8 cellular contexts compared by ENCODE assay signal in genomic region chr22:20321552-20322211, GRCh38. TPM values are rescaled to one million over a fixed set of nuclear protein-coding genes. Genes with fewer than 3 reads are reported as not detected.
A peak's percentile ranks its signal among the peaks of the same experiment; 100 is the strongest.
DNase-seq lines count a peak whose midpoint lies in the region; ATAC-seq, FAIRE-seq and TF ChIP-seq lines count a peak whose summit lies in the region.
"Not testable (repeated sequence)": the region's sequence is repeated elsewhere in the genome, so short reads cannot be mapped to it uniquely, and the experiment has no call there.

No MANE protein-coding gene starts in this region.

- H3K36me3 ChIP-seq in CD4-positive, CD25-positive, alpha-beta regulatory T cell (ENCODE audit: control insufficient read depth, insufficient read depth, low read length); PC-3 (ENCODE audit: low read depth, low read length); esophagus muscularis mucosa; kidney (ENCODE audit: control insufficient read depth in 1 of 2, insufficient read depth in 2 of 2, low read length in 2 of 2); osteoblast (ENCODE audit: insufficient read depth, low read length): not testable (repeated sequence)

- H3K27ac ChIP-seq in CD4-positive, CD25-positive, alpha-beta regulatory T cell (ENCODE audit: insufficient read depth, low read length, poor library complexity, severe bottlenecking); PC-3 (ENCODE audit: low read length); kidney (ENCODE audit: low read depth in 2 of 2, low read length in 2 of 2); osteoblast (ENCODE audit: low read depth, low read length): not testable (repeated sequence)
- H3K27ac ChIP-seq in esophagus muscularis mucosa (replicated peaks in 1 of 4): peak overlapping the region in 2 of 4 donors; percentile 83 to 87

- not testable (repeated sequence) for H3K27me3 ChIP-seq in CD4-positive, CD25-positive, alpha-beta regulatory T cell (ENCODE audit: control insufficient read depth, insufficient read depth, low read length); PC-3 (ENCODE audit: low read length); esophagus muscularis mucosa; osteoblast (ENCODE audit: insufficient read depth, low read length)

- not testable (repeated sequence) for H3K9me3 Mint-ChIP-seq in CD4-positive, CD25-positive, alpha-beta regulatory T cell; activated CD8-positive, alpha-beta T cell treated with anti-CD3 and anti-CD28 coated beads for 36 hours; activated naive CD4-positive, alpha-beta T cell treated with anti-CD3 and anti-CD28 coated beads, Interleukin-2, amount 50 U/mL, for 24 hours; stimulated activated naive CD8-positive, alpha-beta T cell treated with anti-CD3 and anti-CD28 coated beads, Interleukin-15, amount 100 ng/mL, for 72 hours

- not testable (repeated sequence) for TF ChIP-seq CTCF in PC-3 (conservative IDR thresholded peaks at IDR 0.05; ENCODE audit: low read depth, low read length); activated CD8-positive, alpha-beta T cell treated with anti-CD3 and anti-CD28 coated beads for 36 hours (IDR thresholded peaks at IDR 0.05); esophagus muscularis mucosa (IDR thresholded peaks at IDR 0.05); kidney (IDR thresholded peaks at IDR 0.05; ENCODE audit: borderline replicate concordance, extremely low read depth, insufficient read depth); osteoblast (IDR thresholded peaks at IDR 0.05; ENCODE audit: extremely low read depth, low read depth, low read length)

- not testable (repeated sequence) for H4K20me1 ChIP-seq in PC-3 (ENCODE audit: low read length)
- peaks cover 11% of the 10 kb centered on the region for H4K20me1 ChIP-seq in osteoblast (ENCODE audit: insufficient read depth, low read length)

- H3K4me3 ChIP-seq in CD4-positive, CD25-positive, alpha-beta regulatory T cell (ENCODE audit: low read depth, low read length); PC-3 (ENCODE audit: low read length); esophagus muscularis mucosa; kidney (ENCODE audit: low read length in 2 of 2); osteoblast (ENCODE audit: insufficient read depth, low read length): not testable (repeated sequence)

- peak overlapping the region; percentile 21 to 96 (median 82) for H3K4me3 Mint-ChIP-seq in CD4-positive, CD25-positive, alpha-beta regulatory T cell
- peak overlapping the region; percentile 90 for H3K4me3 Mint-ChIP-seq in activated CD8-positive, alpha-beta T cell treated with anti-CD3 and anti-CD28 coated beads for 36 hours
- peak overlapping the region; percentile 60 for H3K4me3 Mint-ChIP-seq in activated naive CD4-positive, alpha-beta T cell treated with anti-CD3 and anti-CD28 coated beads, Interleukin-2, amount 50 U/mL, for 24 hours
- peak overlapping the region; percentile 2 to 100 for H3K4me3 Mint-ChIP-seq in stimulated activated naive CD8-positive, alpha-beta T cell treated with anti-CD3 and anti-CD28 coated beads, Interleukin-15, amount 100 ng/mL, for 72 hours

- peak overlapping the region; percentile 15 to 78 (median 23) for H3K27ac Mint-ChIP-seq in CD4-positive, CD25-positive, alpha-beta regulatory T cell
- peak overlapping the region; percentile 37 for H3K27ac Mint-ChIP-seq in activated CD8-positive, alpha-beta T cell treated with anti-CD3 and anti-CD28 coated beads for 36 hours
- peak overlapping the region; percentile 65 for H3K27ac Mint-ChIP-seq in activated naive CD4-positive, alpha-beta T cell treated with anti-CD3 and anti-CD28 coated beads, Interleukin-2, amount 50 U/mL, for 24 hours
- not testable (repeated sequence) for H3K27ac Mint-ChIP-seq in stimulated activated naive CD8-positive, alpha-beta T cell treated with anti-CD3 and anti-CD28 coated beads, Interleukin-15, amount 100 ng/mL, for 72 hours

- H3K79me2 ChIP-seq in PC-3 (ENCODE audit: low read length) (peaks cover 38% of the 10 kb centered on the region), osteoblast (ENCODE audit: insufficient read depth, low read length) (peaks cover 35% of the 10 kb centered on the region)

- CTCF ChIA-PET in PC-3 (lab: Charles Lee); activated CD8-positive, alpha-beta T cell treated with anti-CD3 and anti-CD28 coated beads for 36 hours (lab: Charles Lee): not testable (repeated sequence)

- not testable (repeated sequence) for BruUV-seq in PC-3 (replicated peaks; lab: Mats Ljungman, UMichigan)

- not testable (repeated sequence) for DNase-seq in CD4-positive, CD25-positive, alpha-beta regulatory T cell; PC-3; activated CD8-positive, alpha-beta T cell treated with anti-CD3 and anti-CD28 coated beads for 36 hours; osteoblast (ENCODE audit: insufficient read length, low spot score, missing footprints)
- DNase-seq in esophagus muscularis mucosa (ENCODE audit: extremely low spot score): peak; percentile 57
- DNase-seq in kidney: peak; percentile 72
- peak in 1 of 2 donors; percentile 0 for DNase-seq in stimulated activated naive CD8-positive, alpha-beta T cell treated with anti-CD3 and anti-CD28 coated beads, Interleukin-15, amount 100 ng/mL, for 72 hours

- peak overlapping the region; percentile 98; the same call in 1 of the 2 replicates for H3K4me2 ChIP-seq in PC-3 (ENCODE audit: low read length)
- H3K4me2 ChIP-seq in osteoblast (ENCODE audit: insufficient read depth, low read length): peak overlapping the region; percentile 91

- peaks cover 5 to 64% (median 33%) of the 10 kb centered on the region in 4 donors for H3K4me1 Mint-ChIP-seq in CD4-positive, CD25-positive, alpha-beta regulatory T cell
- peaks cover 52% of the 10 kb centered on the region for H3K4me1 Mint-ChIP-seq in activated CD8-positive, alpha-beta T cell treated with anti-CD3 and anti-CD28 coated beads for 36 hours (ENCODE audit: low read depth)
- H3K4me1 Mint-ChIP-seq in activated naive CD4-positive, alpha-beta T cell treated with anti-CD3 and anti-CD28 coated beads, Interleukin-2, amount 50 U/mL, for 24 hours: peaks cover 66% of the 10 kb centered on the region
- peaks cover 74% of the 10 kb centered on the region for H3K4me1 Mint-ChIP-seq in stimulated activated naive CD8-positive, alpha-beta T cell treated with anti-CD3 and anti-CD28 coated beads, Interleukin-15, amount 100 ng/mL, for 72 hours

- POLR2A ChIA-PET in PC-3 (lab: Charles Lee; ENCODE audit: unreplicated experiment); activated CD8-positive, alpha-beta T cell treated with anti-CD3 and anti-CD28 coated beads for 36 hours (lab: Charles Lee): not testable (repeated sequence)

- H3K36me3 Mint-ChIP-seq in CD4-positive, CD25-positive, alpha-beta regulatory T cell; activated CD8-positive, alpha-beta T cell treated with anti-CD3 and anti-CD28 coated beads for 36 hours (ENCODE audit: low read depth); activated naive CD4-positive, alpha-beta T cell treated with anti-CD3 and anti-CD28 coated beads, Interleukin-2, amount 50 U/mL, for 24 hours: not testable (repeated sequence)

- H3F3A ChIP-seq in PC-3 (ENCODE audit: low read length, unreplicated experiment): not testable (repeated sequence)

- H3K9me3 ChIP-seq in CD4-positive, CD25-positive, alpha-beta regulatory T cell (ENCODE audit: control insufficient read depth in 2 of 2, low read length in 2 of 2); PC-3 (ENCODE audit: low read length); esophagus muscularis mucosa; kidney (ENCODE audit: control insufficient read depth in 1 of 2, low read length in 2 of 2); osteoblast (ENCODE audit: low read depth, low read length): not testable (repeated sequence)

- not testable (repeated sequence) for TF ChIP-seq POLR2A in esophagus muscularis mucosa (IDR thresholded peaks at IDR 0.05; ENCODE audit: low read depth)

- intact Hi-C loops in PC-3 (cut with micrococcal nuclease); activated CD8-positive, alpha-beta T cell treated with anti-CD3 and anti-CD28 coated beads for 36 hours (cut with micrococcal nuclease); kidney (cut with DNase I): not testable (repeated sequence)
- intact Hi-C loops in esophagus muscularis mucosa (cut with DNase I): loop anchor here (10.0 kb wide), 1 partner anchor 73 kb away; the partner anchor contains the start of gene ZNF74

- H3K9me2 ChIP-seq in PC-3 (replicated peaks; ENCODE audit: low read length): not testable (repeated sequence)

- not testable (repeated sequence) for FAIRE-seq in kidney (lab: Jason Lieb, UNC)

- TF ChIP-seq EP300 in esophagus muscularis mucosa (IDR thresholded peaks at IDR 0.05): not testable (repeated sequence)

- H3K9ac ChIP-seq in PC-3 (ENCODE audit: low read length); kidney (ENCODE audit: low read length in 2 of 2): not testable (repeated sequence)

- 87% methylated on average over 5 of the region's 7 CpGs for WGBS in esophagus muscularis mucosa

- H2AFZ ChIP-seq in PC-3 (ENCODE audit: low read length); osteoblast (ENCODE audit: low read length): not testable (repeated sequence)

- not testable (repeated sequence) for H3K27me3 Mint-ChIP-seq in CD4-positive, CD25-positive, alpha-beta regulatory T cell; activated CD8-positive, alpha-beta T cell treated with anti-CD3 and anti-CD28 coated beads for 36 hours; activated naive CD4-positive, alpha-beta T cell treated with anti-CD3 and anti-CD28 coated beads, Interleukin-2, amount 50 U/mL, for 24 hours; stimulated activated naive CD8-positive, alpha-beta T cell treated with anti-CD3 and anti-CD28 coated beads, Interleukin-15, amount 100 ng/mL, for 72 hours

- not testable (repeated sequence) for ATAC-seq in CD4-positive, CD25-positive, alpha-beta regulatory T cell (ENCODE audit: low read depth in 2 of 2); PC-3; activated CD8-positive, alpha-beta T cell treated with anti-CD3 and anti-CD28 coated beads for 36 hours; stimulated activated naive CD8-positive, alpha-beta T cell treated with anti-CD3 and anti-CD28 coated beads, Interleukin-15, amount 100 ng/mL, for 72 hours

- peaks cover 47% of the 10 kb centered on the region for H3K4me1 ChIP-seq in CD4-positive, CD25-positive, alpha-beta regulatory T cell (ENCODE audit: control insufficient read depth, insufficient read depth, low read length, poor library complexity, severe bottlenecking)
- H3K4me1 ChIP-seq in PC-3 (ENCODE audit: insufficient read depth, low read length) (peaks cover 12% of the 10 kb centered on the region; the same call in 1 of the 2 replicates), esophagus muscularis mucosa (peaks cover 35 to 52% (median 42%) of the 10 kb centered on the region in 4 donors), kidney (ENCODE audit: control insufficient read depth in 1 of 2, insufficient read depth in 1 of 2, low read depth in 1 of 2, low read length in 2 of 2) (peaks cover 8 to 14% of the 10 kb centered on the region in 2 donors), osteoblast (ENCODE audit: insufficient read depth, low read length) (peaks cover 35% of the 10 kb centered on the region)

RNA-seq across cellular contexts. Expression of gene DGCR6L, which starts 1.8 kb away (rescaled TPM):
- total RNA-seq in CD4-positive, CD25-positive, alpha-beta regulatory T cell: 28.7 TPM
- polyA plus RNA-seq in CD4-positive, CD25-positive, alpha-beta regulatory T cell: 100 to 1,000 TPM; 106 to 123 (median 114) TPM
- total RNA-seq in PC-3 (2014; rRNA removed) (78.1 and 84.8 TPM in 2 replicates), esophagus muscularis mucosa (10 to 100 TPM; 41.5 to 73.0 (median 52.9) TPM), kidney (35.3 TPM), osteoblast (58.9 and 60.8 TPM in 2 replicates)
- total RNA-seq in activated CD8-positive, alpha-beta T cell treated with anti-CD3 and anti-CD28 coated beads for 36 hours: 10 to 100 TPM; 30.7 to 32.0 TPM
- 137 TPM for polyA plus RNA-seq in kidney (ENCODE audit: insufficient read depth, low read depth, low replicate concordance)

RNA-seq across cellular contexts. Expression of gene RTN4R, which starts 53.6 kb away (rescaled TPM):
- total RNA-seq in CD4-positive, CD25-positive, alpha-beta regulatory T cell: 1.3 TPM
- 1 to 10 TPM; 1.2 to 3.3 (median 1.9) TPM for polyA plus RNA-seq in CD4-positive, CD25-positive, alpha-beta regulatory T cell
- total RNA-seq in PC-3 (2014; rRNA removed): 10.4 and 12.2 TPM in 2 replicates
- total RNA-seq in activated CD8-positive, alpha-beta T cell treated with anti-CD3 and anti-CD28 coated beads for 36 hours: 1 to 10 TPM; 2.8 to 3.7 TPM
- total RNA-seq in esophagus muscularis mucosa: 1 to 10 TPM in 2 of 4 donors, not detected in 2; 1.8 to 2.2 TPM
- total RNA-seq in kidney: 1.2 TPM
- 2.5 TPM for polyA plus RNA-seq in kidney (ENCODE audit: insufficient read depth, low read depth, low replicate concordance)
- under 0.01 and 0.29 TPM in 2 replicates for total RNA-seq in osteoblast
